1 cellular context compared by ENCODE assay signal in the genomic region with DNA sequence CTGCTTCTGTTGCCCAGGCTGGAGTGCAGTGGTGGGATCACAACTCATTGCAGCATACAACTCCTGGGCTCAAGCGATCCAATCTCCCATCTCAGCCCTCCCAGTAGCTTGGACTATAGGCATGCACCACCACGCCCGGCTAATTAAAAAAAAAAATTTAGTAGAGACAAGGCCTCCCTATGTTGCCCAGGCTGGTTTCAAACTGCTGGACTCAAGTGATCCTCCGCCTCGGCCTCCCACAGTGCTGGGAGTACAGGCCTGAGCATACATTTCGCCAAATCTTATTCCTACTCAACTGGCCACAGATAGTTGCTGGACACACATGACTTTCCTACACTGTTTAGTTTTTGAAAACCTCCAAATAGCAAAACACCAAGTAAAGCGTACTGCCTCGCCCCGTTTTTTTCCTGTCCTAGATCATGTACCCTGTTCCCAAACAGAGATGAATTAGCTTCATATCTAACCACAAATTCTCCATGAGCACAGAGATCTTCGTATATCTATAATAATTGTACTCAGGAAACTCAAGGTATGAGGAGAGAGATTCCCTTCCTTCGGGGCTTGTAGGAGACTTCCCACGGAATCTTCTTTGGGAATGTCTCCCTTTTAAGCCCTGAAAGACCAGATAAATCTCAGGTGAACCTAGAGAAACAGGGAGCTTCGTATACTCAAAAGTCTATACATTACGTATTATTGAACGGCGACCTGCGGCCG.
TF ChIP-seq lines count a peak whose summit lies in the region.

No MANE protein-coding gene starts in this region.

TF ChIP-seq in HepG2, 621 proteins besides CTCF, POLR2A, EP300 and RAD21:
- peak; percentile 7 for TF ChIP-seq MED8 (CRISPR knock-in tag; IDR thresholded peaks at IDR 0.05; ENCODE audit: insufficient replicate concordance)
- 0 out of 2 replicates have a peak, but pooled peaks have one; percentile 29 for TF ChIP-seq ZNF121 (CRISPR knock-in tag; IDR thresholded peaks at IDR 0.05)
- TF ChIP-seq ELF4 (CRISPR knock-in tag; IDR thresholded peaks at IDR 0.05; ENCODE audit: borderline replicate concordance), result 0 out of 2 replicates have a peak, but pooled peaks have one; percentile 2
- TF ChIP-seq ZNF317 (CRISPR knock-in tag; IDR thresholded peaks at IDR 0.05), result 0 out of 2 replicates have a peak, but pooled peaks have one; percentile 5
- TF ChIP-seq, protein P1, sequence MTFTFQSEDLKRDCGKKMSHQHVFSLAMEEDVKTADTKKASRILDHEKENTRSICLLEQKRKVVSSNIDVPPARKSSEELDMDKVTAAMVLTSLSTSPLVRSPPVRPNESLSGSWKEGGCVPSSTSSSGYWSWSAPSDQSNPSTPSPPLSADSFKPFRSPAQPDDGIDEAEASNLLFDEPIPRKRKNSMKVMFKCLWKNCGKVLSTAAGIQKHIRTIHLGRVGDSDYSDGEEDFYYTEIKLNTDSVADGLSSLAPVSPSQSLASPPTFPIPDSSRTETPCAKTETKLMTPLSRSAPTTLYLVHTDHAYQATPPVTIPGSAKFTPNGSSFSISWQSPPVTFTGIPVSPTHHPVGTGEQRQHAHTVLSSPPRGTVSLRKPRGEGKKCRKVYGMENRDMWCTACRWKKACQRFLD (CRISPR knock-in tag; IDR thresholded peaks at IDR 0.05; ENCODE audit: borderline replicate concordance), result no peak
- 0 out of 2 replicates have a peak, but pooled peaks have one; percentile 34 for TF ChIP-seq NAIF1 (CRISPR knock-in tag; IDR thresholded peaks at IDR 0.05; ENCODE audit: borderline replicate concordance)
- TF ChIP-seq ZNF224 (CRISPR knock-in tag; IDR thresholded peaks at IDR 0.05), result 0 out of 2 replicates have a peak, but pooled peaks have one; percentile 12
- TF ChIP-seq, protein P2, sequence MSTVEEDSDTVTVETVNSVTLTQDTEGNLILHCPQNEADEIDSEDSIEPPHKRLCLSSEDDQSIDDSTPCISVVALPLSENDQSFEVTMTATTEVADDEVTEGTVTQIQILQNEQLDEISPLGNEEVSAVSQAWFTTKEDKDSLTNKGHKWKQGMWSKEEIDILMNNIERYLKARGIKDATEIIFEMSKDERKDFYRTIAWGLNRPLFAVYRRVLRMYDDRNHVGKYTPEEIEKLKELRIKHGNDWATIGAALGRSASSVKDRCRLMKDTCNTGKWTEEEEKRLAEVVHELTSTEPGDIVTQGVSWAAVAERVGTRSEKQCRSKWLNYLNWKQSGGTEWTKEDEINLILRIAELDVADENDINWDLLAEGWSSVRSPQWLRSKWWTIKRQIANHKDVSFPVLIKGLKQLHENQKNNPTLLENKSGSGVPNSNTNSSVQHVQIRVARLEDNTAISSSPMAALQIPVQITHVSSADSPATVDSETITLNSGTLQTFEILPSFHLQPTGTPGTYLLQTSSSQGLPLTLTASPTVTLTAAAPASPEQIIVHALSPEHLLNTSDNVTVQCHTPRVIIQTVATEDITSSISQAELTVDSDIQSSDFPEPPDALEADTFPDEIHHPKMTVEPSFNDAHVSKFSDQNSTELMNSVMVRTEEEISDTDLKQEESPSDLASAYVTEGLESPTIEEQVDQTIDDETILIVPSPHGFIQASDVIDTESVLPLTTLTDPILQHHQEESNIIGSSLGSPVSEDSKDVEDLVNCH (CRISPR knock-in tag; IDR thresholded peaks at IDR 0.05), result 0 out of 2 replicates have a peak, but pooled peaks have one; percentile 85
- TF ChIP-seq ZNF260 (CRISPR knock-in tag; IDR thresholded peaks at IDR 0.05; ENCODE audit: borderline replicate concordance, low read depth), result 0 out of 2 replicates have a peak, but pooled peaks have one; percentile 74
- TF ChIP-seq, protein P3, sequence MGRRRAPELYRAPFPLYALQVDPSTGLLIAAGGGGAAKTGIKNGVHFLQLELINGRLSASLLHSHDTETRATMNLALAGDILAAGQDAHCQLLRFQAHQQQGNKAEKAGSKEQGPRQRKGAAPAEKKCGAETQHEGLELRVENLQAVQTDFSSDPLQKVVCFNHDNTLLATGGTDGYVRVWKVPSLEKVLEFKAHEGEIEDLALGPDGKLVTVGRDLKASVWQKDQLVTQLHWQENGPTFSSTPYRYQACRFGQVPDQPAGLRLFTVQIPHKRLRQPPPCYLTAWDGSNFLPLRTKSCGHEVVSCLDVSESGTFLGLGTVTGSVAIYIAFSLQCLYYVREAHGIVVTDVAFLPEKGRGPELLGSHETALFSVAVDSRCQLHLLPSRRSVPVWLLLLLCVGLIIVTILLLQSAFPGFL (CRISPR knock-in tag; IDR thresholded peaks at IDR 0.05), result no peak
- peak; percentile 9; the same call in 1 of the 2 replicates for TF ChIP-seq ZNF775 (CRISPR knock-in tag; IDR thresholded peaks at IDR 0.05; ENCODE audit: borderline replicate concordance)
- 0 out of 2 replicates have a peak, but pooled peaks have one; percentile 7 for TF ChIP-seq ZNF34 (CRISPR knock-in tag; IDR thresholded peaks at IDR 0.05; ENCODE audit: borderline replicate concordance)
- TF ChIP-seq ZNF569 (CRISPR knock-in tag; IDR thresholded peaks at IDR 0.05; ENCODE audit: borderline replicate concordance), result 0 out of 2 replicates have a peak, but pooled peaks have one; percentile 34
- TF ChIP-seq ARNTL (CRISPR knock-in tag; IDR thresholded peaks at IDR 0.05), result 0 out of 2 replicates have a peak, but pooled peaks have one; percentile 12
- TF ChIP-seq ZNF605 (CRISPR knock-in tag; IDR thresholded peaks at IDR 0.05), result peak; percentile 90; the same call in 1 of the 2 replicates
- TF ChIP-seq RELA (CRISPR knock-in tag; IDR thresholded peaks at IDR 0.05), result no peak
- TF ChIP-seq, protein P4, sequence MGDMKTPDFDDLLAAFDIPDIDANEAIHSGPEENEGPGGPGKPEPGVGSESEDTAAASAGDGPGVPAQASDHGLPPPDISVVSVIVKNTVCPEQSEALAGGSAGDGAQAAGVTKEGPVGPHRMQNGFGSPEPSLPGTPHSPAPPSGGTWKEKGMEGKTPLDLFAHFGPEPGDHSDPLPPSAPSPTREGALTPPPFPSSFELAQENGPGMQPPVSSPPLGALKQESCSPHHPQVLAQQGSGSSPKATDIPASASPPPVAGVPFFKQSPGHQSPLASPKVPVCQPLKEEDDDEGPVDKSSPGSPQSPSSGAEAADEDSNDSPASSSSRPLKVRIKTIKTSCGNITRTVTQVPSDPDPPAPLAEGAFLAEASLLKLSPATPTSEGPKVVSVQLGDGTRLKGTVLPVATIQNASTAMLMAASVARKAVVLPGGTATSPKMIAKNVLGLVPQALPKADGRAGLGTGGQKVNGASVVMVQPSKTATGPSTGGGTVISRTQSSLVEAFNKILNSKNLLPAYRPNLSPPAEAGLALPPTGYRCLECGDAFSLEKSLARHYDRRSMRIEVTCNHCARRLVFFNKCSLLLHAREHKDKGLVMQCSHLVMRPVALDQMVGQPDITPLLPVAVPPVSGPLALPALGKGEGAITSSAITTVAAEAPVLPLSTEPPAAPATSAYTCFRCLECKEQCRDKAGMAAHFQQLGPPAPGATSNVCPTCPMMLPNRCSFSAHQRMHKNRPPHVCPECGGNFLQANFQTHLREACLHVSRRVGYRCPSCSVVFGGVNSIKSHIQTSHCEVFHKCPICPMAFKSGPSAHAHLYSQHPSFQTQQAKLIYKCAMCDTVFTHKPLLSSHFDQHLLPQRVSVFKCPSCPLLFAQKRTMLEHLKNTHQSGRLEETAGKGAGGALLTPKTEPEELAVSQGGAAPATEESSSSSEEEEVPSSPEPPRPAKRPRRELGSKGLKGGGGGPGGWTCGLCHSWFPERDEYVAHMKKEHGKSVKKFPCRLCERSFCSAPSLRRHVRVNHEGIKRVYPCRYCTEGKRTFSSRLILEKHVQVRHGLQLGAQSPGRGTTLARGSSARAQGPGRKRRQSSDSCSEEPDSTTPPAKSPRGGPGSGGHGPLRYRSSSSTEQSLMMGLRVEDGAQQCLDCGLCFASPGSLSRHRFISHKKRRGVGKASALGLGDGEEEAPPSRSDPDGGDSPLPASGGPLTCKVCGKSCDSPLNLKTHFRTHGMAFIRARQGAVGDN (CRISPR knock-in tag; IDR thresholded peaks at IDR 0.05), result no peak
- TF ChIP-seq ZNF337 (CRISPR knock-in tag; IDR thresholded peaks at IDR 0.05; ENCODE audit: borderline replicate concordance, low read depth), result no peak
- TF ChIP-seq ZNF263 (CRISPR knock-in tag; IDR thresholded peaks at IDR 0.05), result no peak
- TF ChIP-seq ZNF614 (CRISPR knock-in tag; IDR thresholded peaks at IDR 0.05; ENCODE audit: borderline replicate concordance), result no peak
- TF ChIP-seq ZFP1 (CRISPR knock-in tag; IDR thresholded peaks at IDR 0.05), result 0 out of 2 replicates have a peak, but pooled peaks have one; percentile 6
- TF ChIP-seq ZNF589 (CRISPR knock-in tag; conservative IDR thresholded peaks at IDR 0.05), result no peak
- TF ChIP-seq PPARG (CRISPR knock-in tag; conservative IDR thresholded peaks at IDR 0.05), result 0 out of 2 replicates have a peak, but pooled peaks have one; percentile 2
- 0 out of 2 replicates have a peak, but pooled peaks have one; percentile 60 for TF ChIP-seq NCOA1 (CRISPR knock-in tag; IDR thresholded peaks at IDR 0.05)
- TF ChIP-seq ZNF124 (CRISPR knock-in tag; IDR thresholded peaks at IDR 0.05), result peak; percentile 4; the same call in 1 of the 2 replicates
- peak; percentile 75 for TF ChIP-seq ZNF430 (CRISPR knock-in tag; IDR thresholded peaks at IDR 0.05)
- TF ChIP-seq ATF7 (IDR thresholded peaks at IDR 0.05), result no peak
- no peak for TF ChIP-seq ATF7 (CRISPR knock-in tag; IDR thresholded peaks at IDR 0.05)
